15 cellular contexts compared by ENCODE assay signal in genomic region chr12:113298472-113298817, GRCh38. TPM values are rescaled to one million over a fixed set of nuclear protein-coding genes. Genes with fewer than 3 reads are reported as not detected.
A peak's percentile ranks its signal among the peaks of the same experiment; 100 is the strongest.
DNase-seq lines count a peak whose midpoint lies in the region; ATAC-seq and TF ChIP-seq lines count a peak whose summit lies in the region.
"Had no signal": no experiment of that assay in that cellular context is flagged by ENCODE, and none has a peak within 500 bp of the region (broad histone marks: within the 10 kb centered on the region; RNA-seq: fewer than 3 reads in every experiment).

No MANE protein-coding gene starts in this region.

- H3K9me3 ChIP-seq in heart left ventricle (no peaks in the 10 kb centered on the region), gastrocnemius medialis (no peaks in the 10 kb centered on the region)

- in situ Hi-C loops in gastrocnemius medialis (cut with MboI; ENCODE audit: low sequenced_read_pairs in 4 of 4): loop anchor here in 1 of 4 donors (10.0 kb wide), 1 partner anchor 104 kb away; no protein-coding TSS in a partner anchor

- H3K36me3 Mint-ChIP-seq in glutamatergic neuron (ENCODE audit: unreplicated experiment): no peaks in the 10 kb centered on the region

- intact Hi-C loops in heart left ventricle (cut with DNase I): loop anchor here in 4 of 10 donors (5.0 to 10.0 kb wide), 4 partner anchors 66 to 104 kb away; partner anchors contain the start of gene TPCN1 (in 1 of the 4)
- intact Hi-C loops in cardiac septum (cut with DNase I): loop anchor here (5.0 kb wide), 1 partner anchor 66 kb away; no protein-coding TSS in a partner anchor
- intact Hi-C loops in gastrocnemius medialis (cut with DNase I; ENCODE audit: low total_unique reads): loop anchor here (10.0 kb wide), 1 partner anchor 104 kb away; no protein-coding TSS in a partner anchor

- peak overlapping the region; percentile 43 for H3K27ac Mint-ChIP-seq in glutamatergic neuron (ENCODE audit: unreplicated experiment)
- H3K27ac Mint-ChIP-seq: effector memory CD8-positive, alpha-beta T cell had no signal

- TF ChIP-seq CTCF in heart left ventricle (IDR thresholded peaks at IDR 0.05) (no peak), glutamatergic neuron (IDR thresholded peaks at IDR 0.05; ENCODE audit: partially characterized antibody, unreplicated experiment) (no peak), gastrocnemius medialis (IDR thresholded peaks at IDR 0.05 in 4 of 5, conservative IDR thresholded peaks at IDR 0.05 in 1 of 5) (no peak)

- WGBS in heart left ventricle, 4 donors: 85 to 86% (median 86%) methylated on average over 5 of the region's 5 CpGs

- H3K27me3 ChIP-seq in heart left ventricle (no peaks in the 10 kb centered on the region), gastrocnemius medialis (no peaks in the 10 kb centered on the region)

- H3K27ac ChIP-seq in heart left ventricle (peak overlapping the region; percentile 77 to 91 (median 84)), gastrocnemius medialis (peak overlapping the region; percentile 76 to 89 (median 80))

- H3K27me3 Mint-ChIP-seq in glutamatergic neuron (ENCODE audit: unreplicated experiment): peaks cover 4% of the 10 kb centered on the region
- H3K27me3 Mint-ChIP-seq: effector memory CD8-positive, alpha-beta T cell had no signal

- peaks cover 17% of the 10 kb centered on the region for H3K4me1 Mint-ChIP-seq in glutamatergic neuron (ENCODE audit: low read depth, unreplicated experiment)

- H3K4me3 ChIP-seq in heart left ventricle: no peak overlapping the region
- H3K4me3 ChIP-seq in gastrocnemius medialis: no peak overlapping the region

- H3K9me3 Mint-ChIP-seq in glutamatergic neuron (ENCODE audit: unreplicated experiment): peaks cover 8% of the 10 kb centered on the region
- H3K9me3 Mint-ChIP-seq: effector memory CD8-positive, alpha-beta T cell had no signal

- peaks cover 0 to 67% (median 57%) of the 10 kb centered on the region in 9 donors for H3K36me3 ChIP-seq in heart left ventricle
- H3K36me3 ChIP-seq in gastrocnemius medialis: peaks cover 0 to 40% of the 10 kb centered on the region in 2 donors

- peak; percentile 1 to 5 (median 4) for ATAC-seq in heart left ventricle
- ATAC-seq in gastrocnemius medialis: no peak
- no peak for ATAC-seq in GM21526 (IDR thresholded peaks at IDR 0.05; ENCODE audit: low FRiP score, unreplicated experiment)
- no peak for ATAC-seq in HG03521 (IDR thresholded peaks at IDR 0.05; ENCODE audit: unreplicated experiment)
- ATAC-seq: effector memory CD8-positive, alpha-beta T cell had no signal

- peak overlapping the region; percentile 30 for H3K4me3 Mint-ChIP-seq in glutamatergic neuron (ENCODE audit: unreplicated experiment)
- H3K4me3 Mint-ChIP-seq: effector memory CD8-positive, alpha-beta T cell had no signal

- no peak for DNase-seq in heart left ventricle
- DNase-seq in cardiac septum (ENCODE audit: low spot score): no peak
- no peak for DNase-seq in glutamatergic neuron
- no peak for DNase-seq in gastrocnemius medialis
- DNase-seq in UCSD-AML1 (lab: John Stamatoyannopoulos, UW; ENCODE audit: unreplicated experiment): no peak
- no peak for DNase-seq in NCI-H1436 (lab: John Stamatoyannopoulos, UW)
- DNase-seq: activated CD4-positive, alpha-beta T cell treated with anti-CD3 and anti-CD28 coated beads, Interleukin-2, amount 50 U/mL, for 1 hour; effector memory CD8-positive, alpha-beta T cell; NCI-H1930; NCI-H526 treated with DMSO at 0.1 percent for 48 hours; RPMI8226; stimulated activated CD4-positive, alpha-beta T cell treated with anti-CD3 and anti-CD28 coated beads, Interleukin-4, amount 100 ng/mL, for 24 hours; T1000 had no signal

- TF ChIP-seq POLR2A in heart left ventricle (IDR thresholded peaks at IDR 0.05) (no peak), gastrocnemius medialis (IDR thresholded peaks at IDR 0.05) (no peak)

- H3K4me1 ChIP-seq in heart left ventricle (peaks cover 0 to 60% (median 31%) of the 10 kb centered on the region in 12 donors), gastrocnemius medialis (peaks cover 27 to 30% of the 10 kb centered on the region in 2 donors)

RNA-seq across cellular contexts. Expression of gene SLC8B1, which starts 36.5 kb away (rescaled TPM):
- total RNA-seq in heart left ventricle (10 to 100 TPM in 8 of 9 donors, 1 to 10 TPM in 1; 9.7 to 33.2 (median 12.3) TPM), cardiac septum (11.0 TPM), glutamatergic neuron (ENCODE audit: unreplicated experiment) (27.9 TPM), gastrocnemius medialis (10 to 100 TPM in 3 of 4 donors, 1 to 10 TPM in 1; 8.2 to 21.2 (median 14.5) TPM)
- polyA plus RNA-seq in heart left ventricle: 1 to 10 TPM; 8.8 to 8.9 TPM

RNA-seq across cellular contexts. Expression of gene PLBD2, which starts 59.9 kb away (rescaled TPM):
- 10 to 100 TPM; 28.8 to 66.6 (median 33.6) TPM for total RNA-seq in heart left ventricle
- 10 to 100 TPM; 15.6 to 17.5 TPM for polyA plus RNA-seq in heart left ventricle
- total RNA-seq in cardiac septum: 30.8 TPM
- 85.7 TPM for total RNA-seq in glutamatergic neuron (ENCODE audit: unreplicated experiment)
- 10 to 100 TPM; 12.0 to 28.9 (median 26.8) TPM for total RNA-seq in gastrocnemius medialis

Comparison
In these comparisons a context has a peak if more than half of its experiments do, and no peak if none do; other contexts are left out.
1. ATAC-seq: peak in heart left ventricle (4 of 4); none in gastrocnemius medialis (0 of 2), GM21526 (single experiment) and HG03521 (single experiment).